Comparison of ENCODE assay signal across 18 cellular contexts in genomic region chr3:13219077-13219901, GRCh38.
A peak's percentile ranks its signal among the peaks of the same experiment; 100 is the strongest.
DNase-seq lines count a peak whose midpoint lies in the region; ATAC-seq, FAIRE-seq and TF ChIP-seq lines count a peak whose summit lies in the region.
"Had no signal": no experiment of that assay in that cellular context is flagged by ENCODE, and none has a peak within 500 bp of the region (broad histone marks: within the 10 kb centered on the region; RNA-seq: fewer than 3 reads in every experiment).

No MANE protein-coding gene starts in this region.

- H3K9me3 ChIP-seq in neural progenitor cell (ENCODE audit: low read depth), result no peaks in the 10 kb centered on the region

- H3K4me2 ChIP-seq in neural progenitor cell, result no peak overlapping the region

- H3K36me3 ChIP-seq in neural progenitor cell, result no peaks in the 10 kb centered on the region

- peak overlapping the region; percentile 37 for H3K27ac Mint-ChIP-seq in neural progenitor cell
- H3K27ac Mint-ChIP-seq: B cell; CD4-positive, alpha-beta T cell had no signal

- no peak overlapping the region for H3K27ac ChIP-seq in neural progenitor cell

- peaks cover 2% of the 10 kb centered on the region for H3K27me3 Mint-ChIP-seq in neural progenitor cell (ENCODE audit: insufficient read depth, low read depth)
- H3K27me3 Mint-ChIP-seq: CD4-positive, alpha-beta T cell had no signal

- TF ChIP-seq CTCF in neural progenitor cell (IDR thresholded peaks at IDR 0.05), result no peak

- H3K27me3 ChIP-seq in neural progenitor cell, result no peaks in the 10 kb centered on the region

- peak overlapping the region; percentile 59 for H3K4me3 Mint-ChIP-seq in neural progenitor cell
- H3K4me3 Mint-ChIP-seq: B cell; CD4-positive, alpha-beta T cell had no signal

- no peaks in the 10 kb centered on the region for H3K79me2 ChIP-seq in neural progenitor cell (ENCODE audit: low read depth)

- H2AFZ ChIP-seq in neural progenitor cell (replicated peaks), result no peak overlapping the region

- no peak for FAIRE-seq in GM12892 (lab: Jason Lieb, UNC)

- in situ Hi-C loops in G401 (cut with HindIII; ENCODE audit: low sequenced_read_pairs), result no loop called here

- DNase-seq in A172 (ENCODE audit: low spot score) (peak; percentile 46), G401 (ENCODE audit: low spot score) (peak; percentile 42), cerebellum (ENCODE audit: low spot score) (peak; percentile 42), neural progenitor cell (ENCODE audit: low spot score) (no peak), GM12892 (ENCODE audit: insufficient read length) (no peak)
- DNase-seq in stimulated activated CD4-positive, alpha-beta T cell treated with anti-CD3 and anti-CD28 coated beads, Interleukin-4, amount 100 ng/mL, for 4 hours, result no peak
- DNase-seq: ACHN; Calu3; CD4-positive, alpha-beta T cell; DND-41; GF-D8; NCI-H1105 treated with DMSO at 0.1 percent for 48 hours; NCI-H187; NCI-H446; SIG-M5 had no signal

- H3F3A ChIP-seq in neural progenitor cell (ENCODE audit: low read depth), result no peaks in the 10 kb centered on the region

- H3K4me1 Mint-ChIP-seq in neural progenitor cell, result peaks cover 36% of the 10 kb centered on the region
- H3K4me1 Mint-ChIP-seq: B cell had no signal

- H4K20me1 ChIP-seq in neural progenitor cell (ENCODE audit: low read depth), result no peaks in the 10 kb centered on the region

- no peak for TF ChIP-seq POLR2A in GM12892 (IDR thresholded peaks at IDR 0.05; ENCODE audit: low read depth, low read length)

- H3K4me3 ChIP-seq in neural progenitor cell, result no peak overlapping the region

- H3K4me1 ChIP-seq in neural progenitor cell, result no peaks in the 10 kb centered on the region

- no peak overlapping the region for H3K9ac ChIP-seq in neural progenitor cell

- H3K36me3 Mint-ChIP-seq in neural progenitor cell, result no peaks in the 10 kb centered on the region

- H3K9me3 Mint-ChIP-seq in neural progenitor cell, result no peaks in the 10 kb centered on the region
- H3K9me3 Mint-ChIP-seq: CD4-positive, alpha-beta T cell had no signal

- no peak for ATAC-seq in GM19395 (IDR thresholded peaks at IDR 0.05; ENCODE audit: unreplicated experiment)
- ATAC-seq in HG02610 (IDR thresholded peaks at IDR 0.05; ENCODE audit: unreplicated experiment), result no peak

Comparison
In these comparisons a context has a peak if more than half of its experiments do, and no peak if none do; other contexts are left out.
1. DNase-seq: peak in A172 (single experiment), G401 (single experiment) and cerebellum (single experiment); none in neural progenitor cell (single experiment), GM12892 (single experiment) and stimulated activated CD4-positive, alpha-beta T cell treated with anti-CD3 and anti-CD28 coated beads, Interleukin-4, amount 100 ng/mL, for 4 hours (0 of 2).